Comparison of ENCODE assay signal across 24 cellular contexts in the genomic region with DNA sequence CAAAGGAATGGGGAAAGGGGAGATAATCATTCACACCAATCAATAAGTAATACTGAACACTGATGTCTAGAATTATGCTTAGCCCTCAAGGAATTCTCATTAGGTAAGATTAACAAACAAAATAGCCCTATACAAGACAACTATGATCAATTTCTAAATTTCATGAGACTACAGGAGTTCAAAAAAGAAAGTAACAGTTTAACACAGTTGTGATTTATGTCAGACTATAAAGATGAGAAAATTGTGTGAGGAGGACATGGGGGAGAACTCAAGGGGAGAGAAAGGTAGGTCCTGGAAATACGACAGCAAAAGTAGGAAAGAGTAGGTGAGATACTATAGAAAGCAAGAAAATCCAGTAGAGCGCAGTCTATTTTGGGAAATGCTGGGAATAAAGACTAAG.
"Had no signal": no experiment of that assay in that cellular context is flagged by ENCODE, and none has a peak within 500 bp of the region (broad histone marks: within the 10 kb centered on the region; RNA-seq: fewer than 3 reads in every experiment).

No MANE protein-coding gene starts in this region.

- DNase-seq: activated CD4-positive, alpha-beta T cell treated with anti-CD3 and anti-CD28 coated beads for 1 hour; activated CD4-positive, alpha-beta T cell treated with anti-CD3 and anti-CD28 coated beads, Interleukin-2, amount 50 U/mL, for 1 hour; activated CD8-positive, alpha-beta T cell treated with anti-CD3 and anti-CD28 coated beads, Interleukin-2, amount 10 ng/mL, durations not matched to agents 7 days and 5 days; activated naive CD4-positive, alpha-beta T cell; effector CD8-positive, alpha-beta T cell; erythroblast; foreskin fibroblast; heart right ventricle; left colon; lower lobe of right lung; ovary; psoas muscle; stimulated activated CD4-positive, alpha-beta T cell treated with anti-CD3 and anti-CD28 coated beads, Interleukin-4, amount 100 ng/mL, for 4 hours; substantia nigra; thyroid gland; upper lobe of right lung; WERI-Rb-1 had no signal

- ATAC-seq: activated CD8-positive, alpha-beta T cell treated with anti-CD3 and anti-CD28 coated beads, Interleukin-2, amount 10 ng/mL, durations not matched to agents 7 days and 5 days; heart right ventricle; left colon; lower lobe of right lung; psoas muscle; upper lobe of right lung had no signal

- H3K27me3 Mint-ChIP-seq: dendritic cell treated with granulocyte-macrophage colony-stimulating factor and Interleukin-4, amounts not matched to agents 40 ng/mL and 50 ng/mL, for 4 days; stimulated activated naive CD8-positive, alpha-beta T cell treated with anti-CD3 and anti-CD28 coated beads, Interleukin-15, Interleukin-2, amounts not matched to agents 100 ng/mL and 50 ng/mL, for 24 hours had no signal

- H3K9me3 ChIP-seq: heart right ventricle, lower lobe of right lung, neutrophil, ovary, psoas muscle, right atrium auricular region, thyroid gland, upper lobe of right lung had no signal

- H3K4me3 ChIP-seq: cardiac muscle cell, heart right ventricle, lower lobe of right lung, ovary, psoas muscle, right atrium auricular region, thyroid gland, upper lobe of right lung had no signal

- H3K36me3 ChIP-seq: cardiac muscle cell, heart right ventricle, lower lobe of right lung, neutrophil, ovary, right atrium auricular region, thyroid gland, upper lobe of right lung, WERI-Rb-1 had no signal

- H3K27me3 ChIP-seq: cardiac muscle cell, heart right ventricle, neutrophil, ovary, right atrium auricular region, thyroid gland, upper lobe of right lung had no signal

- H3K4me3 Mint-ChIP-seq: activated CD8-positive, alpha-beta T cell treated with anti-CD3 and anti-CD28 coated beads, Interleukin-2, amount 10 ng/mL, durations not matched to agents 7 days and 5 days; dendritic cell treated with granulocyte-macrophage colony-stimulating factor and Interleukin-4, amounts not matched to agents 40 ng/mL and 50 ng/mL, for 4 days; nephron; stimulated activated naive CD8-positive, alpha-beta T cell treated with anti-CD3 and anti-CD28 coated beads, Interleukin-15, Interleukin-2, amounts not matched to agents 100 ng/mL and 50 ng/mL, for 24 hours; T-helper 2 cell treated with Interferon-gamma antibody and Interleukin-4, amounts not matched to agents 5 μg/mL and 100 μg/mL, for 36 hours had no signal

- H3K4me1 Mint-ChIP-seq: nephron had no signal
